19 cellular contexts compared by ENCODE assay signal in the genomic region with DNA sequence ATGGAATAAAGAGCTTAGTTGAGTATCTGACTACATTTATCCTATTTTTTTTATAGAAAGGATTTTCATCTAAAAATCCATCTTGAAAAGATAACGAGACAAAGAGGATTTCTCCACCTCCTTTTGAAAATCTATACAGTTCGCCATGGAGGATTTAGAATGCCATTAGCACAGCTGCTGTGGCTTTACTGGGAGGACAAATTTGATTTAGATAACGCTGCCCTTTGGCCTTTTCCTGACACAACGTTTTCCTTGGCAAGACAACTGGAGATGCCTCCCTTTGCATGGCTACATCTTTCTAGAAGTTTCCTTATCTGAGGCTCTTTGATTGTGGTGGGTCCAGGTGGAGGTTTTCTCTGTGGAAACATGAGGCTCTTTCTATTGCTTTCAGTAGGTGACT.
"Had no signal": no experiment of that assay in that cellular context is flagged by ENCODE, and none has a peak within 500 bp of the region (broad histone marks: within the 10 kb centered on the region; RNA-seq: fewer than 3 reads in every experiment).

No MANE protein-coding gene starts in this region.

- H3K9me2 ChIP-seq: SK-N-SH had no signal

- H3K9me3 Mint-ChIP-seq: activated naive CD8-positive, alpha-beta T cell treated with anti-CD3 and anti-CD28 coated beads, Interleukin-2, amount 50 U/mL, for 24 hours; activated T-cell treated with anti-CD3 and anti-CD28 coated beads, Interleukin-2, amount 50 U/mL, for 24 hours; natural killer cell; T-cell had no signal

- H3K27ac ChIP-seq: epithelial cell of prostate, gastrocnemius medialis, neutrophil had no signal

- H3K4me1 ChIP-seq: ascending aorta, gastrocnemius medialis had no signal

- H3K4me3 Mint-ChIP-seq: activated naive CD8-positive, alpha-beta T cell treated with anti-CD3 and anti-CD28 coated beads, Interleukin-2, amount 50 U/mL, for 24 hours; activated T-cell treated with anti-CD3 and anti-CD28 coated beads, Interleukin-2, amount 50 U/mL, for 24 hours; natural killer cell; T-cell had no signal

- H3K27ac Mint-ChIP-seq: activated naive CD8-positive, alpha-beta T cell treated with anti-CD3 and anti-CD28 coated beads, Interleukin-2, amount 50 U/mL, for 24 hours; activated T-cell treated with anti-CD3 and anti-CD28 coated beads, Interleukin-2, amount 50 U/mL, for 24 hours; natural killer cell had no signal

- H3K36me3 ChIP-seq: ascending aorta, gastrocnemius medialis, heart right ventricle, neutrophil had no signal

- H3K4me2 ChIP-seq: SK-N-SH had no signal

- DNase-seq: activated CD4-positive, alpha-beta T cell treated with anti-CD3 and anti-CD28 coated beads for 1 hour; activated CD4-positive, alpha-beta T cell treated with anti-CD3 and anti-CD28 coated beads, Interleukin-2, amount 50 U/mL, for 4 hours; activated effector memory CD4-positive, alpha-beta T cell treated with Interleukin-2 at 50 U/mL for 16 hours; activated naive CD8-positive, alpha-beta T cell treated with anti-CD3 and anti-CD28 coated beads, Interleukin-2, amount 50 U/mL, for 24 hours; activated T-cell treated with anti-CD3 and anti-CD28 coated beads, Interleukin-2, amount 50 U/mL, for 24 hours; dermis blood vessel endothelial cell; gastrocnemius medialis; heart right ventricle; natural killer cell; posterior cingulate gyrus; retina; SK-N-SH; stimulated activated CD4-positive, alpha-beta T cell treated with anti-CD3 and anti-CD28 coated beads, Interleukin-4, amount 100 ng/mL, for 24 hours; stimulated activated naive CD4-positive, alpha-beta T cell treated with Interleukin-2 at 50 U/mL for 16 hours; T-cell; T1000 had no signal

- H3K9ac ChIP-seq: SK-N-SH had no signal

- H3K4me3 ChIP-seq: ascending aorta, gastrocnemius medialis, heart right ventricle had no signal

- H3K36me3 Mint-ChIP-seq: natural killer cell, T-cell had no signal

- H3K27me3 ChIP-seq: ascending aorta, gastrocnemius medialis, heart right ventricle, neutrophil had no signal

- ATAC-seq: activated naive CD8-positive, alpha-beta T cell treated with anti-CD3 and anti-CD28 coated beads, Interleukin-2, amount 50 U/mL, for 24 hours; heart right ventricle; natural killer cell; T-cell had no signal

- H3K9me3 ChIP-seq: ascending aorta, gastrocnemius medialis, heart right ventricle, neutrophil, SK-N-SH had no signal

- H3K27me3 Mint-ChIP-seq: activated naive CD8-positive, alpha-beta T cell treated with anti-CD3 and anti-CD28 coated beads, Interleukin-2, amount 50 U/mL, for 24 hours; activated T-cell treated with anti-CD3 and anti-CD28 coated beads, Interleukin-2, amount 50 U/mL, for 24 hours; T-cell had no signal
